In genomic region chr5:150132740-150133139, GRCh38 we compare ENCODE assay signal across 24 cellular contexts. TPM values are rescaled to one million over a fixed set of nuclear protein-coding genes. Genes with fewer than 3 reads are reported as not detected.
A peak's percentile ranks its signal among the peaks of the same experiment; 100 is the strongest.
DNase-seq lines count a peak whose midpoint lies in the region; ATAC-seq and TF ChIP-seq lines count a peak whose summit lies in the region.
"Had no signal": no experiment of that assay in that cellular context is flagged by ENCODE, and none has a peak within 500 bp of the region (broad histone marks: within the 10 kb centered on the region; RNA-seq: fewer than 3 reads in every experiment).

No MANE protein-coding gene starts in this region.

- H3K4me2 ChIP-seq in osteoblast (ENCODE audit: insufficient read depth, low read length), result no peak overlapping the region
- H3K4me2 ChIP-seq: hepatocyte, KMS-11, SK-N-SH had no signal

- H3K27ac Mint-ChIP-seq in activated T-helper 17 cell treated with anti-CD3 and anti-CD28 coated beads, Interleukin-2, amount 50 U/mL, for 72 hours, result no peak overlapping the region
- H3K27ac Mint-ChIP-seq in activated naive CD8-positive, alpha-beta T cell treated with anti-CD3 and anti-CD28 coated beads for 36 hours, result no peak overlapping the region
- H3K27ac Mint-ChIP-seq: CD8-positive, alpha-beta memory T cell; T-helper 2 cell treated with Interferon-gamma antibody and Interleukin-4, amounts not matched to agents 5 μg/mL and 100 μg/mL, for 36 hours had no signal

- H3K4me1 ChIP-seq in ascending aorta (peaks cover 35 to 74% of the 10 kb centered on the region in 2 donors), heart right ventricle (peaks cover 12 to 77% (median 52%) of the 10 kb centered on the region in 9 donors), osteoblast (ENCODE audit: insufficient read depth, low read length) (peaks cover 41% of the 10 kb centered on the region), upper lobe of left lung (peaks cover 12 to 23% (median 19%) of the 10 kb centered on the region in 4 donors), BE2C (peaks cover 7% of the 10 kb centered on the region; the same call in 1 of the 2 replicates)

- H3K27me3 ChIP-seq in ascending aorta (no peaks in the 10 kb centered on the region), heart right ventricle (no peaks in the 10 kb centered on the region), osteoblast (ENCODE audit: insufficient read depth, low read length) (no peaks in the 10 kb centered on the region), upper lobe of left lung (no peaks in the 10 kb centered on the region), BE2C (no peaks in the 10 kb centered on the region)
- H3K27me3 ChIP-seq: hepatocyte had no signal

- intact Hi-C loops in ascending aorta (cut with DNase I), result loop anchor here (10.0 kb wide), 1 partner anchor 1542 kb away; no protein-coding TSS in a partner anchor
- intact Hi-C loops in heart right ventricle (cut with DNase I), result loop anchor here in 6 of 10 donors (5.0 to 10.0 kb wide), 3 partner anchors 85 to 302 kb away; partner anchors contain the start of gene TCOF1 (in 1 of the 6)

- no peaks in the 10 kb centered on the region for H3K27me3 Mint-ChIP-seq in activated T-helper 17 cell treated with anti-CD3 and anti-CD28 coated beads, Interleukin-2, amount 50 U/mL, for 72 hours
- no peaks in the 10 kb centered on the region for H3K27me3 Mint-ChIP-seq in activated naive CD8-positive, alpha-beta T cell treated with anti-CD3 and anti-CD28 coated beads for 36 hours

- no peaks in the 10 kb centered on the region for H3K9me3 Mint-ChIP-seq in activated T-helper 17 cell treated with anti-CD3 and anti-CD28 coated beads, Interleukin-2, amount 50 U/mL, for 72 hours
- H3K9me3 Mint-ChIP-seq in activated naive CD8-positive, alpha-beta T cell treated with anti-CD3 and anti-CD28 coated beads for 36 hours, result no peaks in the 10 kb centered on the region
- H3K9me3 Mint-ChIP-seq: CD8-positive, alpha-beta memory T cell; T-helper 2 cell treated with Interferon-gamma antibody and Interleukin-4, amounts not matched to agents 5 μg/mL and 100 μg/mL, for 36 hours had no signal

- H3K4me1 Mint-ChIP-seq in activated T-helper 17 cell treated with anti-CD3 and anti-CD28 coated beads, Interleukin-2, amount 50 U/mL, for 72 hours, result no peaks in the 10 kb centered on the region
- H3K4me1 Mint-ChIP-seq in activated naive CD8-positive, alpha-beta T cell treated with anti-CD3 and anti-CD28 coated beads for 36 hours, result no peaks in the 10 kb centered on the region

- H3K79me2 ChIP-seq in osteoblast (ENCODE audit: insufficient read depth, low read length), result peaks cover 39% of the 10 kb centered on the region

- H3K27ac ChIP-seq in ascending aorta (peak overlapping the region; percentile 98 to 99), heart right ventricle (peak overlapping the region in 9 of 10 donors; percentile 35 to 92 (median 53)), osteoblast (ENCODE audit: low read depth, low read length) (no peak overlapping the region), upper lobe of left lung (peak overlapping the region in 3 of 4 donors; percentile 32 to 42 (median 35))
- H3K27ac ChIP-seq: hepatocyte, KMS-11, WERI-Rb-1 had no signal

- H3K4me3 Mint-ChIP-seq in activated T-helper 17 cell treated with anti-CD3 and anti-CD28 coated beads, Interleukin-2, amount 50 U/mL, for 72 hours, result no peak overlapping the region
- H3K4me3 Mint-ChIP-seq in activated naive CD8-positive, alpha-beta T cell treated with anti-CD3 and anti-CD28 coated beads for 36 hours, result no peak overlapping the region
- H3K4me3 Mint-ChIP-seq: CD8-positive, alpha-beta memory T cell; T-helper 2 cell treated with Interferon-gamma antibody and Interleukin-4, amounts not matched to agents 5 μg/mL and 100 μg/mL, for 36 hours had no signal

- H3K36me3 ChIP-seq in ascending aorta (peaks cover 47 to 84% of the 10 kb centered on the region in 2 donors), heart right ventricle (peaks cover 0 to 89% (median 0%) of the 10 kb centered on the region in 9 donors), osteoblast (ENCODE audit: insufficient read depth, low read length) (peaks cover 87% of the 10 kb centered on the region), upper lobe of left lung (peaks cover 0 to 16% (median 0%) of the 10 kb centered on the region in 4 donors), BE2C (peaks cover 24% of the 10 kb centered on the region)
- H3K36me3 ChIP-seq: WERI-Rb-1 had no signal

- 82 to 84% methylated on average over 22 of the region's 22 CpGs for WGBS in heart right ventricle, 2 donors
- 85 to 90% methylated on average over 21 to 22 of the region's 22 CpGs for WGBS in upper lobe of left lung, 2 donors

- no peak for TF ChIP-seq EP300 in upper lobe of left lung (IDR thresholded peaks at IDR 0.05)

- ATAC-seq in heart right ventricle (no peak), upper lobe of left lung (ENCODE audit: low FRiP score in 2 of 2) (peak in 1 of 2 donors; percentile 2), GM18520 (IDR thresholded peaks at IDR 0.05; ENCODE audit: unreplicated experiment) (no peak)
- ATAC-seq in activated T-helper 17 cell treated with anti-CD3 and anti-CD28 coated beads, Interleukin-2, amount 50 U/mL, for 72 hours (replicated peaks), result no peak

- no peak for TF ChIP-seq CTCF in ascending aorta (IDR thresholded peaks at IDR 0.05)
- TF ChIP-seq CTCF in heart right ventricle (IDR thresholded peaks at IDR 0.05), result no peak
- no peak for TF ChIP-seq CTCF in osteoblast (IDR thresholded peaks at IDR 0.05; ENCODE audit: extremely low read depth, low read depth, low read length)
- no peak for TF ChIP-seq CTCF in upper lobe of left lung (IDR thresholded peaks at IDR 0.05)
- TF ChIP-seq CTCF in BE2C (IDR thresholded peaks at IDR 0.05; ENCODE audit: low read depth, low read length), result no peak

- H3K9me3 ChIP-seq in ascending aorta (no peaks in the 10 kb centered on the region), heart right ventricle (no peaks in the 10 kb centered on the region), osteoblast (ENCODE audit: low read depth, low read length) (no peaks in the 10 kb centered on the region), upper lobe of left lung (no peaks in the 10 kb centered on the region), BE2C (no peaks in the 10 kb centered on the region)
- H3K9me3 ChIP-seq: SK-N-SH had no signal

- no peak for TF ChIP-seq POLR2A in upper lobe of left lung (IDR thresholded peaks at IDR 0.05)

- H4K20me1 ChIP-seq in osteoblast (ENCODE audit: insufficient read depth, low read length), result no peaks in the 10 kb centered on the region

- H3K36me3 Mint-ChIP-seq in activated T-helper 17 cell treated with anti-CD3 and anti-CD28 coated beads, Interleukin-2, amount 50 U/mL, for 72 hours (ENCODE audit: low read depth), result no peaks in the 10 kb centered on the region
- no peaks in the 10 kb centered on the region for H3K36me3 Mint-ChIP-seq in activated naive CD8-positive, alpha-beta T cell treated with anti-CD3 and anti-CD28 coated beads for 36 hours
- H3K36me3 Mint-ChIP-seq: CD8-positive, alpha-beta memory T cell had no signal

- no peak overlapping the region for H2AFZ ChIP-seq in osteoblast (ENCODE audit: low read length)
- H2AFZ ChIP-seq: hepatocyte had no signal

- H3K4me3 ChIP-seq in ascending aorta (no peak overlapping the region), heart right ventricle (no peak overlapping the region), osteoblast (ENCODE audit: insufficient read depth, low read length) (no peak overlapping the region), upper lobe of left lung (no peak overlapping the region), BE2C (ENCODE audit: low read depth, low read length) (no peak overlapping the region)
- H3K4me3 ChIP-seq: hepatocyte had no signal

- DNase-seq in ascending aorta (ENCODE audit: low spot score in 2 of 2) (no peak), heart right ventricle (no peak), osteoblast (ENCODE audit: insufficient read length, low spot score, missing footprints) (peak; percentile 52), upper lobe of left lung (peak in 1 of 2 donors; percentile 75), BE2C (no peak)
- DNase-seq in activated naive CD8-positive, alpha-beta T cell treated with anti-CD3 and anti-CD28 coated beads for 36 hours, result no peak
- DNase-seq: activated CD4-positive, alpha-beta T cell treated with anti-CD3 and anti-CD28 coated beads, Interleukin-2, amount 50 U/mL, for 4 hours; activated CD8-positive, alpha-beta memory T cell treated with anti-CD3 and anti-CD28 coated beads, Interleukin-2, amount 50 U/mL, for 48 hours; CD8-positive, alpha-beta memory T cell; DMS79; NCI-H1694; NCI-H2171 treated with DMSO at 0.1 percent for 48 hours; NCI-H524 treated with DMSO at 0.1 percent for 48 hours; SK-N-SH; stimulated activated CD8-positive, alpha-beta memory T cell treated with anti-CD3 and anti-CD28 coated beads, Interleukin-4, amount 100 ng/mL, for 48 hours; WERI-Rb-1 had no signal

RNA-seq across cellular contexts. Expression of gene PDGFRB, which starts 22.9 kb away (rescaled TPM):
- total RNA-seq in ascending aorta (341 TPM), heart right ventricle (100 to 1,000 TPM in 1 of 10 donors, 10 to 100 TPM in 9; 15.5 to 101 (median 35.9) TPM), osteoblast (531 and 567 TPM in 2 replicates), upper lobe of left lung (100 to 1,000 TPM in 2 of 6 donors, 10 to 100 TPM in 4; 26.6 to 155 (median 81.5) TPM)
- 10 to 100 TPM; 49.1 to 54.3 TPM for polyA plus RNA-seq in heart right ventricle
- polyA plus RNA-seq in BE2C (2012; ENCODE audit: insufficient read depth, insufficient read length, low read depth), result 187 TPM
- total RNA-seq in activated T-helper 17 cell treated with anti-CD3 and anti-CD28 coated beads, Interleukin-2, amount 50 U/mL, for 72 hours, result under 1 TPM; 0.26 to 0.76 TPM
- 1 to 10 TPM; 1.1 to 1.5 TPM for total RNA-seq in activated naive CD8-positive, alpha-beta T cell treated with anti-CD3 and anti-CD28 coated beads for 36 hours

RNA-seq across cellular contexts. Expression of gene CDX1, which starts 33.8 kb away (rescaled TPM):
- total RNA-seq in ascending aorta (not detected), heart right ventricle (under 1 TPM in 1 of 10 donors, not detected in 9; 0.32 TPM), osteoblast (0.29 and 0.36 TPM in 2 replicates), upper lobe of left lung (under 1 TPM in 2 of 6 donors, not detected in 4; 0.17 to 0.30 TPM)
- polyA plus RNA-seq in heart right ventricle, result under 1 TPM in 1 of 2 donors, not detected in 1; 0.13 TPM
- 3.6 TPM for polyA plus RNA-seq in BE2C (2012; ENCODE audit: insufficient read depth, insufficient read length, low read depth)
- total RNA-seq in activated T-helper 17 cell treated with anti-CD3 and anti-CD28 coated beads, Interleukin-2, amount 50 U/mL, for 72 hours, result not detected
- total RNA-seq in activated naive CD8-positive, alpha-beta T cell treated with anti-CD3 and anti-CD28 coated beads for 36 hours, result not detected
- total RNA-seq: CD8-positive, alpha-beta memory T cell; dermis microvascular lymphatic vessel endothelial cell; omental fat pad had no signal
- polyA plus RNA-seq: CD8-positive, alpha-beta memory T cell had no signal

RNA-seq across cellular contexts. Expression of gene CSF1R, which starts 46.4 kb away (rescaled TPM):
- total RNA-seq in ascending aorta (70.9 TPM), heart right ventricle (10 to 100 TPM in 7 of 10 donors, 1 to 10 TPM in 3; 6.8 to 83.9 (median 11.2) TPM), osteoblast (0.36 and 0.88 TPM in 2 replicates), upper lobe of left lung (100 to 1,000 TPM in 1 of 6 donors, 10 to 100 TPM in 5; 13.9 to 101 (median 57.9) TPM)
- polyA plus RNA-seq in heart right ventricle, result 1 to 10 TPM; 4.8 to 6.4 TPM
- polyA plus RNA-seq in BE2C (2012; ENCODE audit: insufficient read depth, insufficient read length, low read depth), result 0.69 TPM
- total RNA-seq in activated T-helper 17 cell treated with anti-CD3 and anti-CD28 coated beads, Interleukin-2, amount 50 U/mL, for 72 hours, result 1 to 10 TPM in 1 of 2 donors, under 1 TPM in 1; 0.87 to 2.8 TPM
- total RNA-seq in activated naive CD8-positive, alpha-beta T cell treated with anti-CD3 and anti-CD28 coated beads for 36 hours, result not detected
- total RNA-seq: dermis microvascular lymphatic vessel endothelial cell had no signal

RNA-seq across cellular contexts. Expression of gene SLC6A7, which starts 57.1 kb away (rescaled TPM):
- not detected for total RNA-seq in ascending aorta
- total RNA-seq in heart right ventricle, result not detected
- polyA plus RNA-seq in heart right ventricle, result not detected
- under 0.01 TPM in 1 of 2 replicates, not detected in the other for total RNA-seq in osteoblast
- under 1 TPM in 1 of 6 donors, not detected in 5; 0.44 TPM for total RNA-seq in upper lobe of left lung
- not detected for polyA plus RNA-seq in BE2C (2012; ENCODE audit: insufficient read depth, insufficient read length, low read depth)
- not detected for total RNA-seq in activated T-helper 17 cell treated with anti-CD3 and anti-CD28 coated beads, Interleukin-2, amount 50 U/mL, for 72 hours
- total RNA-seq in activated naive CD8-positive, alpha-beta T cell treated with anti-CD3 and anti-CD28 coated beads for 36 hours, result not detected
- total RNA-seq: CD8-positive, alpha-beta memory T cell; dermis microvascular lymphatic vessel endothelial cell; omental fat pad; RPMI7951 had no signal
- polyA plus RNA-seq: CD8-positive, alpha-beta memory T cell; SK-N-SH had no signal

Comparison
In these comparisons a context has a peak if more than half of its experiments do, and no peak if none do; other contexts are left out.
1. RNA of gene PDGFRB, which starts 22.9 kb away (total RNA-seq): 531 to 567 TPM in osteoblast, 341 TPM in ascending aorta (single experiment), 26.6 to 155 TPM in upper lobe of left lung and 15.5 to 101 TPM in heart right ventricle; 1.1 to 1.5 TPM in activated naive CD8-positive, alpha-beta T cell treated with anti-CD3 and anti-CD28 coated beads for 36 hours and 0.26 to 0.76 TPM in activated T-helper 17 cell treated with anti-CD3 and anti-CD28 coated beads, Interleukin-2, amount 50 U/mL, for 72 hours; every median in the first group is over 4 times any median in the second.